8 cellular contexts compared by ENCODE assay signal in the genomic region with DNA sequence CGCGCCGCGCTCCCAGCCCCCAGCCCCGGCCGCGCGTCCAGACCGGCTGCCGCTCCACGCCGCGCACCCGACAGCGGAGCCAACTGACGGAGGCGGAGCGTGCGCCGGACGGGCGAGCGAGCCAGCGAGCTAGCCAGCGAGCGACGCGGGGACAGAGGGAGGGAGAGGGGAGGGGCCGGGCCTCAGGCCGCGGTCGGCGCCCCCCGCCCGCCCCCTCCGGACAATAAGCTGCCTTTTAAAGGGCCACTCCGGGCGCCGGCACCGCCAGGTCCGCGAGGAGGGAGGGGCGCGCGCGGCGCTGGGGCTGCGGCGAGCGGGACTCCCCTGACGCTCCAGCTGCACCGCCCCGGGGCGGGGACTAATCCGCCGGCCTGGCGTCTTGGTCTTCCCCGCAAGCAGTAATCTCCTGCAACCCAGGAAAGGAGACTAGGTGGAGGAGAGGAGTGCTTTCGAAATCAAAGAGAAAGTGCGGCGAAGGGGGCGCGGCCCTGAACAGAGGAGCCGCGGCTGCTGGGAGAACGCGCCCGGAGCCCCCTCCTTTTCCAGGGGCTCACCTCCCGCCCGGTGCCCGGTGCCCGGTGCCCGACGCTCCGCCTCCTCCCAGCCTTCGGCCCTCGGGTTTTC. TPM values are rescaled to one million over a fixed set of nuclear protein-coding genes. Genes with fewer than 3 reads are reported as not detected.
DNase-seq lines count a peak whose midpoint lies in the region; ATAC-seq, FAIRE-seq and TF ChIP-seq lines count a peak whose summit lies in the region.

A gene with protein sequence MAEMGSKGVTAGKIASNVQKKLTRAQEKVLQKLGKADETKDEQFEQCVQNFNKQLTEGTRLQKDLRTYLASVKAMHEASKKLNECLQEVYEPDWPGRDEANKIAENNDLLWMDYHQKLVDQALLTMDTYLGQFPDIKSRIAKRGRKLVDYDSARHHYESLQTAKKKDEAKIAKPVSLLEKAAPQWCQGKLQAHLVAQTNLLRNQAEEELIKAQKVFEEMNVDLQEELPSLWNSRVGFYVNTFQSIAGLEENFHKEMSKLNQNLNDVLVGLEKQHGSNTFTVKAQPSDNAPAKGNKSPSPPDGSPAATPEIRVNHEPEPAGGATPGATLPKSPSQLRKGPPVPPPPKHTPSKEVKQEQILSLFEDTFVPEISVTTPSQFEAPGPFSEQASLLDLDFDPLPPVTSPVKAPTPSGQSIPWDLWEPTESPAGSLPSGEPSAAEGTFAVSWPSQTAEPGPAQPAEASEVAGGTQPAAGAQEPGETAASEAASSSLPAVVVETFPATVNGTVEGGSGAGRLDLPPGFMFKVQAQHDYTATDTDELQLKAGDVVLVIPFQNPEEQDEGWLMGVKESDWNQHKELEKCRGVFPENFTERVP (minus strand): TSS at position 157 of the 624 bp plus-strand sequence. CDS start 211 bp downstream, outside the sequence.

- no peaks in the 10 kb centered on the region for H3K36me3 ChIP-seq in GM23248 (ENCODE audit: low read depth)
- H3K36me3 ChIP-seq in Karpas-422 (ENCODE audit: insufficient read depth, low read length): no peaks in the 10 kb centered on the region
- no peaks in the 10 kb centered on the region for H3K36me3 ChIP-seq in SU-DHL-6 (ENCODE audit: low read length)
- no peaks in the 10 kb centered on the region for H3K36me3 ChIP-seq in pancreas
- no peaks in the 10 kb centered on the region for H3K36me3 ChIP-seq in thyroid gland

- H3K9me3 Mint-ChIP-seq in activated naive CD8-positive, alpha-beta T cell treated with anti-CD3 and anti-CD28 coated beads, Interleukin-2, amount 50 U/mL, for 24 hours: no peaks in the 10 kb centered on the region

- H4K20me1 ChIP-seq in GM23248 (ENCODE audit: insufficient read depth) (no peaks in the 10 kb centered on the region), Karpas-422 (ENCODE audit: insufficient read depth, low read depth, low read length) (no peaks in the 10 kb centered on the region), SU-DHL-6 (ENCODE audit: low read depth, low read length) (no peaks in the 10 kb centered on the region)

- DNase-seq in EL: peak; percentile 89
- DNase-seq in GM23248: peak; percentile 92
- no peak for DNase-seq in Karpas-422
- peak; percentile 77 for DNase-seq in activated naive CD8-positive, alpha-beta T cell treated with anti-CD3 and anti-CD28 coated beads, Interleukin-2, amount 50 U/mL, for 24 hours
- peak; percentile 93 for DNase-seq in Right ventricle myocardium superior
- peak; percentile 86 to 92 (median 90) for DNase-seq in pancreas
- peak; percentile 94 to 95 for DNase-seq in thyroid gland

- 1 to 2% methylated on average over 34 to 69 of the region's 77 CpGs for WGBS in GM23248 (ENCODE audit: low coverage in 1 of 2, low lambda C conversion rate in 2 of 2, missing lambda C conversion rate in 2 of 2), 2 experiments
- WGBS in pancreas, 2 donors: 0 to 1% methylated on average over 62 to 76 of the region's 77 CpGs
- WGBS in thyroid gland, 2 donors: 0 to 2% methylated on average over 17 to 58 of the region's 77 CpGs

- H3K4me1 ChIP-seq in GM23248 (ENCODE audit: insufficient read depth): peaks cover 15% of the 10 kb centered on the region
- peaks cover 7% of the 10 kb centered on the region for H3K4me1 ChIP-seq in Karpas-422 (ENCODE audit: low read length)
- peaks cover 0 to 4% (median 0%) of the 10 kb centered on the region in 3 donors for H3K4me1 ChIP-seq in pancreas
- H3K4me1 ChIP-seq in thyroid gland: peaks cover 3 to 20% of the 10 kb centered on the region in 2 donors

- H3K79me2 ChIP-seq in GM23248 (ENCODE audit: insufficient read depth): peaks cover 38% of the 10 kb centered on the region
- no peaks in the 10 kb centered on the region for H3K79me2 ChIP-seq in Karpas-422 (ENCODE audit: low read length)
- no peaks in the 10 kb centered on the region for H3K79me2 ChIP-seq in SU-DHL-6 (ENCODE audit: insufficient read depth, low read length)

- peaks cover 11% of the 10 kb centered on the region for H3F3A ChIP-seq in GM23248 (ENCODE audit: insufficient read depth)
- no peaks in the 10 kb centered on the region for H3F3A ChIP-seq in SU-DHL-6 (ENCODE audit: insufficient read depth)

- H3K9ac ChIP-seq in GM23248 (peak within 1 kb of the TSS; percentile 85), Karpas-422 (ENCODE audit: low read length) (no peak within 1 kb of the TSS), SU-DHL-6 (ENCODE audit: low read length) (peak within 1 kb of the TSS; percentile 24; the same call in 1 of the 2 replicates)

- no peaks in the 10 kb centered on the region for H3K36me3 Mint-ChIP-seq in activated naive CD8-positive, alpha-beta T cell treated with anti-CD3 and anti-CD28 coated beads, Interleukin-2, amount 50 U/mL, for 24 hours (ENCODE audit: low read depth)

- peaks cover 9% of the 10 kb centered on the region for H3K4me1 Mint-ChIP-seq in activated naive CD8-positive, alpha-beta T cell treated with anti-CD3 and anti-CD28 coated beads, Interleukin-2, amount 50 U/mL, for 24 hours

- no peaks in the 10 kb centered on the region for H3K9me2 ChIP-seq in GM23248 (ENCODE audit: insufficient read depth)
- H3K9me2 ChIP-seq in Karpas-422 (replicated peaks; ENCODE audit: insufficient read depth, low read length): no peaks in the 10 kb centered on the region
- H3K9me2 ChIP-seq in SU-DHL-6 (replicated peaks; ENCODE audit: insufficient read depth, low read length): no peaks in the 10 kb centered on the region

- peak; percentile 89 for ATAC-seq in activated naive CD8-positive, alpha-beta T cell treated with anti-CD3 and anti-CD28 coated beads, Interleukin-2, amount 50 U/mL, for 24 hours
- ATAC-seq in Right ventricle myocardium superior (ENCODE audit: poor library complexity): peak; percentile 93
- peak; percentile 86 to 89 (median 88) for ATAC-seq in pancreas

- TF ChIP-seq POLR2A in thyroid gland (IDR thresholded peaks at IDR 0.05): peak in 1 of 2 donors; percentile 90

- H3K27me3 ChIP-seq in GM23248 (replicated peaks; ENCODE audit: insufficient read depth) (no peaks in the 10 kb centered on the region), Karpas-422 (ENCODE audit: low read length) (no peaks in the 10 kb centered on the region), SU-DHL-6 (ENCODE audit: low read length) (no peaks in the 10 kb centered on the region), pancreas (no peaks in the 10 kb centered on the region), thyroid gland (no peaks in the 10 kb centered on the region)

- H3K27ac ChIP-seq in GM23248: peak within 1 kb of the TSS; percentile 41
- H3K27ac ChIP-seq in Karpas-422 (ENCODE audit: low read length): no peak within 1 kb of the TSS
- no peak within 1 kb of the TSS for H3K27ac ChIP-seq in SU-DHL-6 (ENCODE audit: low read depth, low read length)
- H3K27ac ChIP-seq in pancreas: peak within 1 kb of the TSS; percentile 44 to 84 (median 62)
- H3K27ac ChIP-seq in thyroid gland: peak within 1 kb of the TSS; percentile 40 to 82 (median 79)

- TF ChIP-seq CTCF in SU-DHL-6 (IDR thresholded peaks at IDR 0.05; ENCODE audit: insufficient read depth, low read length, poor library complexity, severe bottlenecking): no peak
- TF ChIP-seq CTCF in pancreas (IDR thresholded peaks at IDR 0.05): no peak
- no peak for TF ChIP-seq CTCF in thyroid gland (IDR thresholded peaks at IDR 0.05)

- peak within 1 kb of the TSS; percentile 80 for H2AFZ ChIP-seq in GM23248
- H2AFZ ChIP-seq in Karpas-422 (ENCODE audit: low read length): peak within 1 kb of the TSS; percentile 21; the same call in 1 of the 2 replicates
- H2AFZ ChIP-seq in SU-DHL-6 (ENCODE audit: low read depth, low read length, severe bottlenecking): peak within 1 kb of the TSS; percentile 84

- H3K27me3 Mint-ChIP-seq in activated naive CD8-positive, alpha-beta T cell treated with anti-CD3 and anti-CD28 coated beads, Interleukin-2, amount 50 U/mL, for 24 hours: peaks cover 12% of the 10 kb centered on the region

- H3K4me3 ChIP-seq in GM23248 (peak within 1 kb of the TSS; percentile 80), Karpas-422 (ENCODE audit: low read length) (peak within 1 kb of the TSS; percentile 53), SU-DHL-6 (ENCODE audit: insufficient read depth, low read length, poor library complexity, severe bottlenecking) (peak within 1 kb of the TSS; percentile 55), pancreas (peak within 1 kb of the TSS; percentile 61 to 88 (median 71)), thyroid gland (replicated peaks in 1 of 3) (peak within 1 kb of the TSS; percentile 46 to 84 (median 79))

- in situ Hi-C loops in GM23248 (cut with MboI): no loop called here

- peak within 1 kb of the TSS; percentile 75 for H3K4me2 ChIP-seq in GM23248 (ENCODE audit: unreplicated experiment)
- peak within 1 kb of the TSS; percentile 59 for H3K4me2 ChIP-seq in Karpas-422 (ENCODE audit: low read depth, low read length, poor library complexity, severe bottlenecking)
- peak within 1 kb of the TSS; percentile 63 for H3K4me2 ChIP-seq in SU-DHL-6 (ENCODE audit: low read depth, low read length, poor library complexity, severe bottlenecking)

- peak within 1 kb of the TSS; percentile 78 for H3K4me3 Mint-ChIP-seq in activated naive CD8-positive, alpha-beta T cell treated with anti-CD3 and anti-CD28 coated beads, Interleukin-2, amount 50 U/mL, for 24 hours

- no peak within 1 kb of the TSS for H3K27ac Mint-ChIP-seq in activated naive CD8-positive, alpha-beta T cell treated with anti-CD3 and anti-CD28 coated beads, Interleukin-2, amount 50 U/mL, for 24 hours

- no peaks in the 10 kb centered on the region for H3K9me3 ChIP-seq in GM23248 (ENCODE audit: low read depth)
- no peaks in the 10 kb centered on the region for H3K9me3 ChIP-seq in Karpas-422 (ENCODE audit: low read length)
- no peaks in the 10 kb centered on the region for H3K9me3 ChIP-seq in SU-DHL-6 (ENCODE audit: insufficient read depth, low read length)
- H3K9me3 ChIP-seq in pancreas: no peaks in the 10 kb centered on the region
- H3K9me3 ChIP-seq in thyroid gland: no peaks in the 10 kb centered on the region

- FAIRE-seq in pancreas (lab: Jason Lieb, UNC): no peak

- intact Hi-C loops in Right ventricle myocardium superior (cut with DNase I) (no loop called here), pancreas (cut with DNase I) (no loop called here), thyroid gland (cut with DNase I) (no loop called here)

RNA-seq across cellular contexts. Expression of the gene that starts here (rescaled TPM):
- 33.0 and 33.1 TPM in 2 replicates for total RNA-seq in GM23248 (2014; rRNA removed; shearing (Covaris generic))
- polyA plus RNA-seq in GM23248 (2016; fragmentation: Nextera tagmentation; extraction: Ambion mirVana) (23.9 and 24.3 TPM in 2 replicates), pancreas (10 to 100 TPM; 15.6 to 19.6 TPM)
- 8.4 and 17.8 TPM in 2 replicates for total RNA-seq in Karpas-422 (2014; rRNA removed; shearing (Covaris generic); ENCODE audit: low replicate concordance)
- total RNA-seq in Right ventricle myocardium superior (15.7 TPM), pancreas (10 to 100 TPM; 13.3 to 21.3 (median 15.4) TPM), thyroid gland (10 to 100 TPM; 49.2 to 68.3 (median 64.2) TPM)

Comparison
In these comparisons a context has a peak if more than half of its experiments do, and no peak if none do; other contexts are left out.
1. H2AFZ ChIP-seq: peak in every context shown above with its lines; median percentile 84 in SU-DHL-6; 80 in GM23248; 21 in Karpas-422.
2. H3K27ac ChIP-seq: peak in GM23248 (single experiment), pancreas (4 of 4) and thyroid gland (3 of 3); none in Karpas-422 (single experiment) and SU-DHL-6 (single experiment).
3. Peak in every context shown above with its lines, with median percentiles within 50 percentile points of each other: H3K4me2 ChIP-seq, H3K4me3 ChIP-seq and ATAC-seq.